ENCODE assay signal across 18 cellular contexts in the genomic region with DNA sequence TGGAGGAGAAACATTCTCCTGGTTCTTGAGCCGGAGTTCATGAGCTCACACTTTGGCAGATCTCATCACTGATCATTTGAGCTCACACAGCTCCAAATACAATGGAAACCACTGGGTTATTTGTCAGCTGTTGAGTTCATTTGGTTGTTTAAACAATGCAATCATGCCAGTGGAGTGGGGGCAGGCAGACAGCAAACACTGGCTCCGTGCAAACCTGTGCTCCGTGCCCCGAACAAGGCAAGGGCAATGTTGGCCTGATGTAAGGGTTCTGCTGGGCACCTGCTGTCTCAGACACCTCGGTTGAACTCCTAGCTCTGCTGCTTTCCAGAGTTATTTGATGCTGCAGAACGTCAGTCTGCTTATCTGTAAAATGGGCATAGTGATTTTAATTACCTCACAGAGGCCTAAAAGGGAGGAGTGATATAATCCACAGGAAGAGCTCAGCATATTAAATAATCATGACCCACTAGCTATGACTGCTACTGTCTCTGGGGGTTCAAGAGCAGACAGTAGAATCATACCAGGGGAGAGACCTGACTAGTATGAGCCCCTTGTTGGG. TPM values are rescaled to one million over a fixed set of nuclear protein-coding genes. Genes with fewer than 3 reads are reported as not detected.
DNase-seq lines count a peak whose midpoint lies in the region; TF ChIP-seq lines count a peak whose summit lies in the region.
"Had no signal": no experiment of that assay in that cellular context is flagged by ENCODE, and none has a peak within 500 bp of the region (broad histone marks: within the 10 kb centered on the region; RNA-seq: fewer than 3 reads in every experiment).

No MANE protein-coding gene starts in this region.

- peak; percentile 44 for DNase-seq in DMS53 (lab: John Stamatoyannopoulos, UW)
- DNase-seq in DMS53 treated with DMSO at 0.1 percent for 48 hours (lab: John Stamatoyannopoulos, UW; ENCODE audit: unreplicated experiment), result no peak
- DNase-seq in COLO668 (lab: John Stamatoyannopoulos, UW; ENCODE audit: unreplicated experiment), result peak; percentile 84
- peak; percentile 95 for DNase-seq in NCI-H526 (lab: John Stamatoyannopoulos, UW)
- DNase-seq in SHP77 treated with DMSO at 0.1 percent for 48 hours (lab: John Stamatoyannopoulos, UW), result peak; percentile 25
- DNase-seq in chondrocyte (ENCODE audit: low spot score), result no peak
- no peak for DNase-seq in activated CD4-positive, alpha-beta T cell treated with anti-CD3 and anti-CD28 coated beads, Interleukin-2, amount 50 U/mL, for 4 hours
- no peak for DNase-seq in mesenteric fat pad (ENCODE audit: low spot score)
- DNase-seq: 8988T; Calu3; CD8-positive, alpha-beta T cell; DMS79; H7; MG63; NCI-H2171 treated with DMSO at 0.1 percent for 48 hours; NCI-H446 treated with DMSO at 0.1 percent for 48 hours; T-cell had no signal

- H3K27me3 Mint-ChIP-seq in chondrocyte (ENCODE audit: low read depth), result peaks cover 25% of the 10 kb centered on the region

- H3K4me1 Mint-ChIP-seq in chondrocyte (ENCODE audit: low read depth), result peaks cover 4% of the 10 kb centered on the region

- H3K36me3 Mint-ChIP-seq in chondrocyte (ENCODE audit: low read depth), result no peaks in the 10 kb centered on the region
- H3K36me3 Mint-ChIP-seq: CD8-positive, alpha-beta T cell; T-cell had no signal

- H3K27ac Mint-ChIP-seq in chondrocyte (ENCODE audit: unreplicated experiment), result no peak overlapping the region
- H3K27ac Mint-ChIP-seq: CD8-positive, alpha-beta T cell; T-cell had no signal

- H3K4me3 Mint-ChIP-seq in chondrocyte (ENCODE audit: unreplicated experiment), result no peak overlapping the region
- H3K4me3 Mint-ChIP-seq: CD8-positive, alpha-beta T cell; T-cell had no signal

- peaks cover 20% of the 10 kb centered on the region for H3K9me3 Mint-ChIP-seq in chondrocyte (ENCODE audit: low read depth)

- no peak for TF ChIP-seq CTCF in chondrocyte (IDR thresholded peaks at IDR 0.05)

RNA-seq across cellular contexts. Expression of a gene that starts 20.0 kb away (rescaled TPM):
- 0.08 to 0.24 TPM (median 0.17 TPM) in 3 replicates for total RNA-seq in chondrocyte
- total RNA-seq in mesenteric fat pad, result 9.9 TPM
- total RNA-seq: LHCN-M2 had no signal

RNA-seq across cellular contexts. Expression of a gene that starts 33.9 kb away (rescaled TPM):
- total RNA-seq in chondrocyte (41.4 to 84.5 TPM (median 80.9 TPM) in 3 replicates), mesenteric fat pad (57.5 TPM)

Comparison
In these comparisons a context has a peak if more than half of its experiments do, and no peak if none do; other contexts are left out.
1. DNase-seq: peak in DMS53 (single experiment), COLO668 (single experiment), NCI-H526 (2 of 2) and SHP77 treated with DMSO at 0.1 percent for 48 hours (single experiment); none in DMS53 treated with DMSO at 0.1 percent for 48 hours (single experiment), chondrocyte (single experiment), activated CD4-positive, alpha-beta T cell treated with anti-CD3 and anti-CD28 coated beads, Interleukin-2, amount 50 U/mL, for 4 hours (0 of 2) and mesenteric fat pad (single experiment).